In the genomic region with DNA sequence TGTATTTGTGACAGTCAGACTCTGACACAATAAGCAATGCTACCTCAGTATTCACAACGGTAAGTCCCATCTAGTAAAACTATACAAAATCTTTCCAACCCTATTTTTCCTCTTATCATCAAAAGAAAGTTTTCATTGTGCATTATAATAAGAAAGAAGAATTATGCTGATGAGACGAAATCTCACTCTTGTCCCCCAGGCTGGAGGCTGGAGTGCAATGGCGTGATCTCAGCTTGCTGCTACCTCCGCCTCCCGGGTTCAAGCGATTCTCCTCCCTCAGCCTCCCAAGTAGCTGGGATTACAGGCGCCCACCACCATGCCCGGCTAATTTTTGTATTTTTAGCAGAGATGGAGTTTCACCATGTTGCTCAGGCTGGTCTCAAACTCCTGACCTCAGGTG, we compare ENCODE assay signal across 5 cellular contexts.
TF ChIP-seq lines count a peak whose summit lies in the region.

No MANE protein-coding gene starts in this region.

TF ChIP-seq in A549, 52 proteins besides CTCF, POLR2A, EP300 and RAD21:
- TF ChIP-seq MAFK (IDR thresholded peaks at IDR 0.05; ENCODE audit: partially characterized antibody): peak; percentile 76

TF ChIP-seq in IMR-90, 13 proteins besides CTCF, POLR2A, EP300 and RAD21:
- peak; percentile 68 for TF ChIP-seq MAFK (IDR thresholded peaks at IDR 0.05; ENCODE audit: low read depth, low read length)

TF ChIP-seq in K562, 482 proteins besides CTCF, POLR2A, EP300 and RAD21:
- peak; percentile 25; the same call in 1 of the 2 replicates for TF ChIP-seq ZNF316 (IDR thresholded peaks at IDR 0.05)
- peak; percentile 32; the same call in 1 of the 2 replicates for TF ChIP-seq MAFG (tag; conservative IDR thresholded peaks at IDR 0.05)

TF ChIP-seq in H1, 55 proteins besides CTCF, POLR2A, EP300 and RAD21:
- TF ChIP-seq MAFK (IDR thresholded peaks at IDR 0.05; ENCODE audit: low read depth, low read length): peak; percentile 17; the same call in 1 of the 2 replicates

TF ChIP-seq in HepG2, 621 proteins besides CTCF, POLR2A, EP300 and RAD21:
- TF ChIP-seq MAFF (IDR thresholded peaks at IDR 0.05; ENCODE audit: low read depth, low read length) (peak; percentile 84), MAFK (conservative IDR thresholded peaks at IDR 0.05 in 1 of 2, IDR thresholded peaks at IDR 0.05 in 1 of 2; ENCODE audit: low read length in 2 of 2) (peak; percentile 83 to 89)
